In the genomic region with DNA sequence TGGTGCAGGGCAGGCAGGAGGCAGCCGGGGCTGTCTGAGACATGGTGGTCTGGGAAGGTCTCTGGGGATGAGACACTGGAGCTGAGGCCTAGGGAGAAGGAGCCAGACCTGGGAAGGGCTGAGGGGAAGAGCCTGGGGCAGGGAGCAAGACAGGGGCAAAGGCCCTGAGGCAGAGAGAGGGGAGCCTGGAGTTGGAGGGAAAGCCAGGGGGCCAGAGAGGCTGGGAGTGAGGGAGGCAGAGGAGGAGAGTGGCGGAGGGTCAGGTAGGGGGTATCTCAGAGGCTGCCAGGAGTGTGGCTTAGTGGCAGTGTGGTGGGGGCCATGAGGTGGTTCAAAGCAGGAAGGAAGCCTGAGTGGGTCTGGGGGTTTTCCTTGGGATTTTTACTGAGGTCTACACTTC, we compare ENCODE assay signal across 17 cellular contexts. TPM values are rescaled to one million over a fixed set of nuclear protein-coding genes. Genes with fewer than 3 reads are reported as not detected.
A peak's percentile ranks its signal among the peaks of the same experiment; 100 is the strongest.
DNase-seq lines count a peak whose midpoint lies in the region; ATAC-seq and TF ChIP-seq lines count a peak whose summit lies in the region.
"Had no signal": no experiment of that assay in that cellular context is flagged by ENCODE, and none has a peak within 500 bp of the region (broad histone marks: within the 10 kb centered on the region; RNA-seq: fewer than 3 reads in every experiment).

No MANE protein-coding gene starts in this region.

- peak overlapping the region in 1 of 2 donors; percentile 41 for H3K27ac Mint-ChIP-seq in natural killer cell treated with Interleukin-12 subunit alpha and Interleukin-12 subunit beta and Interleukin-15 and Interleukin-18, amount 100 ng/mL, for 72 hours
- H3K27ac Mint-ChIP-seq in natural killer cell, result peak overlapping the region in 1 of 2 donors; percentile 72
- H3K27ac Mint-ChIP-seq in central memory CD8-positive, alpha-beta T cell (ENCODE audit: low read depth), result peak overlapping the region; percentile 83
- no peak overlapping the region for H3K27ac Mint-ChIP-seq in neural crest cell (ENCODE audit: unreplicated experiment)
- peak overlapping the region; percentile 48 for H3K27ac Mint-ChIP-seq in type B pancreatic cell
- H3K27ac Mint-ChIP-seq in CD8-positive, alpha-beta memory T cell, result peak overlapping the region in 1 of 8 donors; percentile 49
- no peak overlapping the region for H3K27ac Mint-ChIP-seq in activated CD4-positive, alpha-beta memory T cell treated with anti-CD3 and anti-CD28 coated beads, Interleukin-2, amount 10 ng/mL, durations not matched to agents 7 days and 5 days
- H3K27ac Mint-ChIP-seq: CD4-positive, alpha-beta T cell had no signal

- no peak overlapping the region for H3K27ac ChIP-seq in CD8-positive, alpha-beta memory T cell (ENCODE audit: low read depth, low read length)
- H3K27ac ChIP-seq: HL-60 had no signal

- H3K4me3 Mint-ChIP-seq in natural killer cell treated with Interleukin-12 subunit alpha and Interleukin-12 subunit beta and Interleukin-15 and Interleukin-18, amount 100 ng/mL, for 72 hours, result no peak overlapping the region
- H3K4me3 Mint-ChIP-seq in natural killer cell, result no peak overlapping the region
- no peak overlapping the region for H3K4me3 Mint-ChIP-seq in central memory CD8-positive, alpha-beta T cell
- peak overlapping the region; percentile 10 for H3K4me3 Mint-ChIP-seq in neural crest cell
- no peak overlapping the region for H3K4me3 Mint-ChIP-seq in type B pancreatic cell
- no peak overlapping the region for H3K4me3 Mint-ChIP-seq in CD8-positive, alpha-beta memory T cell
- H3K4me3 Mint-ChIP-seq in activated CD4-positive, alpha-beta memory T cell treated with anti-CD3 and anti-CD28 coated beads, Interleukin-2, amount 10 ng/mL, durations not matched to agents 7 days and 5 days, result no peak overlapping the region
- H3K4me3 Mint-ChIP-seq: CD4-positive, alpha-beta T cell had no signal

- peaks cover 19 to 23% of the 10 kb centered on the region in 2 donors for H3K4me1 Mint-ChIP-seq in natural killer cell treated with Interleukin-12 subunit alpha and Interleukin-12 subunit beta and Interleukin-15 and Interleukin-18, amount 100 ng/mL, for 72 hours (ENCODE audit: low read depth in 2 of 2)
- peaks cover 14 to 25% of the 10 kb centered on the region in 2 donors for H3K4me1 Mint-ChIP-seq in natural killer cell
- H3K4me1 Mint-ChIP-seq in central memory CD8-positive, alpha-beta T cell, result peaks cover 16% of the 10 kb centered on the region
- peaks cover 24% of the 10 kb centered on the region for H3K4me1 Mint-ChIP-seq in neural crest cell
- peaks cover 26% of the 10 kb centered on the region for H3K4me1 Mint-ChIP-seq in type B pancreatic cell (ENCODE audit: unreplicated experiment)
- H3K4me1 Mint-ChIP-seq in CD8-positive, alpha-beta memory T cell, result peaks cover 13 to 17% (median 13%) of the 10 kb centered on the region in 3 donors
- H3K4me1 Mint-ChIP-seq in activated CD4-positive, alpha-beta memory T cell treated with anti-CD3 and anti-CD28 coated beads, Interleukin-2, amount 10 ng/mL, durations not matched to agents 7 days and 5 days, result peaks cover 18% of the 10 kb centered on the region

- H3K27me3 Mint-ChIP-seq in natural killer cell treated with Interleukin-12 subunit alpha and Interleukin-12 subunit beta and Interleukin-15 and Interleukin-18, amount 100 ng/mL, for 72 hours, result no peaks in the 10 kb centered on the region
- H3K27me3 Mint-ChIP-seq in natural killer cell (ENCODE audit: low read depth in 2 of 2) (peaks cover 0 to 6% of the 10 kb centered on the region in 2 donors), neural crest cell (ENCODE audit: low read depth) (no peaks in the 10 kb centered on the region), type B pancreatic cell (no peaks in the 10 kb centered on the region)
- H3K27me3 Mint-ChIP-seq in central memory CD8-positive, alpha-beta T cell, result no peaks in the 10 kb centered on the region
- peaks cover 0 to 4% of the 10 kb centered on the region in 2 donors for H3K27me3 Mint-ChIP-seq in CD8-positive, alpha-beta memory T cell
- peaks cover 4% of the 10 kb centered on the region for H3K27me3 Mint-ChIP-seq in activated CD4-positive, alpha-beta memory T cell treated with anti-CD3 and anti-CD28 coated beads, Interleukin-2, amount 10 ng/mL, durations not matched to agents 7 days and 5 days
- H3K27me3 Mint-ChIP-seq: CD4-positive, alpha-beta T cell had no signal

- H3K9me3 Mint-ChIP-seq in natural killer cell treated with Interleukin-12 subunit alpha and Interleukin-12 subunit beta and Interleukin-15 and Interleukin-18, amount 100 ng/mL, for 72 hours, result no peaks in the 10 kb centered on the region
- H3K9me3 Mint-ChIP-seq in natural killer cell, result no peaks in the 10 kb centered on the region
- no peaks in the 10 kb centered on the region for H3K9me3 Mint-ChIP-seq in central memory CD8-positive, alpha-beta T cell
- H3K9me3 Mint-ChIP-seq in neural crest cell, result no peaks in the 10 kb centered on the region
- no peaks in the 10 kb centered on the region for H3K9me3 Mint-ChIP-seq in type B pancreatic cell
- no peaks in the 10 kb centered on the region for H3K9me3 Mint-ChIP-seq in CD8-positive, alpha-beta memory T cell
- H3K9me3 Mint-ChIP-seq in activated CD4-positive, alpha-beta memory T cell treated with anti-CD3 and anti-CD28 coated beads, Interleukin-2, amount 10 ng/mL, durations not matched to agents 7 days and 5 days, result no peaks in the 10 kb centered on the region
- H3K9me3 Mint-ChIP-seq: CD4-positive, alpha-beta T cell had no signal

- POLR2A ChIA-PET in CD8-positive, alpha-beta memory T cell (lab: Charles Lee), result no interaction called here
- POLR2A ChIA-PET in activated CD4-positive, alpha-beta memory T cell treated with anti-CD3 and anti-CD28 coated beads, Interleukin-2, amount 10 ng/mL, durations not matched to agents 7 days and 5 days (lab: Charles Lee), result no interaction called here

- DNase-seq in natural killer cell treated with Interleukin-12 subunit alpha and Interleukin-12 subunit beta and Interleukin-15 and Interleukin-18, amount 100 ng/mL, for 72 hours (ENCODE audit: low spot score), result peak; percentile 46
- DNase-seq in natural killer cell (no peak), neural crest cell (ENCODE audit: low read depth, low spot score) (no peak), type B pancreatic cell (ENCODE audit: extremely low spot score, unreplicated experiment) (no peak), NCI-H82 (lab: John Stamatoyannopoulos, UW) (no peak)
- no peak for DNase-seq in central memory CD8-positive, alpha-beta T cell (ENCODE audit: low spot score in 2 of 2)
- DNase-seq in CD8-positive, alpha-beta memory T cell, result no peak
- DNase-seq in activated CD4-positive, alpha-beta memory T cell treated with anti-CD3 and anti-CD28 coated beads, Interleukin-2, amount 10 ng/mL, durations not matched to agents 7 days and 5 days, result no peak
- DNase-seq: ACHN; CD4-positive, alpha-beta T cell; GF-D8; GOT3; KBM-7; NCI-H2227 treated with DMSO at 0.1 percent for 48 hours; NCI-H526; PC-3 had no signal

- CTCF ChIA-PET in CD8-positive, alpha-beta memory T cell (lab: Charles Lee), result no interaction called here
- CTCF ChIA-PET in activated CD4-positive, alpha-beta memory T cell treated with anti-CD3 and anti-CD28 coated beads, Interleukin-2, amount 10 ng/mL, durations not matched to agents 7 days and 5 days (lab: Charles Lee), result no interaction called here

- no peak for ATAC-seq in natural killer cell treated with Interleukin-12 subunit alpha and Interleukin-12 subunit beta and Interleukin-15 and Interleukin-18, amount 100 ng/mL, for 72 hours
- ATAC-seq in natural killer cell, result no peak
- no peak for ATAC-seq in central memory CD8-positive, alpha-beta T cell (replicated peaks; ENCODE audit: extremely low read depth, poor library complexity, severe bottlenecking)
- ATAC-seq: PC-3 had no signal

- H3K27me3 ChIP-seq in CD8-positive, alpha-beta memory T cell (ENCODE audit: insufficient read depth, low read length, poor library complexity, severe bottlenecking), result no peaks in the 10 kb centered on the region

- peaks cover 8% of the 10 kb centered on the region for H3K4me1 ChIP-seq in CD8-positive, alpha-beta memory T cell (ENCODE audit: insufficient read depth, low read length)

- intact Hi-C loops in natural killer cell (cut with micrococcal nuclease), result no loop called here

- TF ChIP-seq CTCF in natural killer cell (IDR thresholded peaks at IDR 0.05), result no peak
- TF ChIP-seq CTCF in neural crest cell (conservative IDR thresholded peaks at IDR 0.05), result no peak
- TF ChIP-seq CTCF in type B pancreatic cell (conservative IDR thresholded peaks at IDR 0.05), result no peak

- H3K36me3 ChIP-seq in CD8-positive, alpha-beta memory T cell (ENCODE audit: insufficient read depth, low read length), result no peaks in the 10 kb centered on the region

- H3K36me3 Mint-ChIP-seq in natural killer cell treated with Interleukin-12 subunit alpha and Interleukin-12 subunit beta and Interleukin-15 and Interleukin-18, amount 100 ng/mL, for 72 hours, result no peaks in the 10 kb centered on the region
- H3K36me3 Mint-ChIP-seq in natural killer cell (no peaks in the 10 kb centered on the region), neural crest cell (ENCODE audit: low read depth) (no peaks in the 10 kb centered on the region), type B pancreatic cell (no peaks in the 10 kb centered on the region)
- H3K36me3 Mint-ChIP-seq in central memory CD8-positive, alpha-beta T cell (ENCODE audit: insufficient read depth), result peaks cover 1% of the 10 kb centered on the region
- H3K36me3 Mint-ChIP-seq in CD8-positive, alpha-beta memory T cell, result no peaks in the 10 kb centered on the region
- no peaks in the 10 kb centered on the region for H3K36me3 Mint-ChIP-seq in activated CD4-positive, alpha-beta memory T cell treated with anti-CD3 and anti-CD28 coated beads, Interleukin-2, amount 10 ng/mL, durations not matched to agents 7 days and 5 days (ENCODE audit: low read depth)

- no peak overlapping the region for H3K4me3 ChIP-seq in CD8-positive, alpha-beta memory T cell (ENCODE audit: low read length)

- no peaks in the 10 kb centered on the region for H3K9me3 ChIP-seq in CD8-positive, alpha-beta memory T cell (ENCODE audit: low read length)

RNA-seq across cellular contexts. Expression of a gene that starts 6.1 kb away (rescaled TPM):
- total RNA-seq in natural killer cell treated with Interleukin-12 subunit alpha and Interleukin-12 subunit beta and Interleukin-15 and Interleukin-18, amount 100 ng/mL, for 72 hours, result 10 to 100 TPM; 20.4 to 56.7 TPM
- total RNA-seq in natural killer cell (10 to 100 TPM; 43.7 to 55.4 (median 50.1) TPM), neural crest cell (33.8 and 34.6 TPM in 2 replicates), type B pancreatic cell (ENCODE audit: low replicate concordance) (24.5 and 30.3 TPM in 2 replicates)
- total RNA-seq in CD8-positive, alpha-beta memory T cell, result 10 to 100 TPM; 44.5 to 44.6 TPM
- 6.6 TPM for polyA plus RNA-seq in CD8-positive, alpha-beta memory T cell
- total RNA-seq in activated CD4-positive, alpha-beta memory T cell treated with anti-CD3 and anti-CD28 coated beads, Interleukin-2, amount 10 ng/mL, durations not matched to agents 7 days and 5 days, result 10 to 100 TPM; 59.0 to 61.5 TPM

Comparison
In these comparisons a context has a peak if more than half of its experiments do, and no peak if none do; other contexts are left out.
1. H3K27ac Mint-ChIP-seq: peak in central memory CD8-positive, alpha-beta T cell (single experiment) and type B pancreatic cell (single experiment); none in neural crest cell (single experiment) and activated CD4-positive, alpha-beta memory T cell treated with anti-CD3 and anti-CD28 coated beads, Interleukin-2, amount 10 ng/mL, durations not matched to agents 7 days and 5 days (single experiment).